In genomic region chr1:67166196-67166595, GRCh38 we compare ENCODE assay signal across 11 cellular contexts. TPM values are rescaled to one million over a fixed set of nuclear protein-coding genes. Genes with fewer than 3 reads are reported as not detected.
DNase-seq lines count a peak whose midpoint lies in the region; ATAC-seq and TF ChIP-seq lines count a peak whose summit lies in the region.
"Had no signal": no experiment of that assay in that cellular context is flagged by ENCODE, and none has a peak within 500 bp of the region (broad histone marks: within the 10 kb centered on the region; RNA-seq: fewer than 3 reads in every experiment).

Gene IL23R, plus strand, starts transcription at chr1:67166454. Its CDS starts 1,667 bp downstream, at chr1:67168121.

- H3K27ac Mint-ChIP-seq in stimulated activated naive B cell treated with anti-CD40 and anti-IgM and Interleukin-4, amounts not matched to agents 10 μg/mL and 1 μg/mL and 100 μg/mL, for 72 hours = no peak within 1 kb of the TSS
- H3K27ac Mint-ChIP-seq in naive thymus-derived CD8-positive, alpha-beta T cell = no peak within 1 kb of the TSS

- H3K4me3 ChIP-seq in right atrium auricular region = no peak within 1 kb of the TSS

- H3K27me3 Mint-ChIP-seq in stimulated activated naive B cell treated with anti-CD40 and anti-IgM and Interleukin-4, amounts not matched to agents 10 μg/mL and 1 μg/mL and 100 μg/mL, for 72 hours = peaks cover 0 to 4% of the 10 kb centered on the region in 2 donors
- H3K27me3 Mint-ChIP-seq in naive thymus-derived CD8-positive, alpha-beta T cell = peaks cover 0 to 24% (median 4%) of the 10 kb centered on the region in 5 donors

- intact Hi-C loops in Right ventricle myocardium inferior (cut with DNase I) = no loop called here

- H3K9me3 Mint-ChIP-seq in stimulated activated naive B cell treated with anti-CD40 and anti-IgM and Interleukin-4, amounts not matched to agents 10 μg/mL and 1 μg/mL and 100 μg/mL, for 72 hours = peaks cover 0 to 3% of the 10 kb centered on the region in 2 donors
- H3K9me3 Mint-ChIP-seq in naive thymus-derived CD8-positive, alpha-beta T cell = peaks cover 0 to 2% (median 0%) of the 10 kb centered on the region in 9 donors

- ATAC-seq in Right ventricle myocardium inferior = peak; percentile 92
- ATAC-seq in HG02588 (IDR thresholded peaks at IDR 0.05; ENCODE audit: unreplicated experiment) = peak; percentile 87
- peak; percentile 98 for ATAC-seq in stimulated activated naive B cell treated with anti-CD40 and anti-IgM and Interleukin-4, amounts not matched to agents 10 μg/mL and 1 μg/mL and 100 μg/mL, for 72 hours (replicated peaks)
- no peak for ATAC-seq in naive thymus-derived CD8-positive, alpha-beta T cell

- DNase-seq in Right ventricle myocardium inferior (ENCODE audit: missing footprints) = no peak
- DNase-seq in right atrium auricular region (ENCODE audit: low spot score) = no peak
- DNase-seq in NCI-H2029 treated with DMSO at 0.1 percent for 48 hours (lab: John Stamatoyannopoulos, UW) = peak; percentile 29
- DNase-seq in stimulated activated naive B cell treated with anti-CD40 and anti-IgM and Interleukin-4, amounts not matched to agents 10 μg/mL and 1 μg/mL and 100 μg/mL, for 72 hours = peak; percentile 56
- no peak for DNase-seq in naive thymus-derived CD8-positive, alpha-beta T cell
- DNase-seq in globus pallidus (ENCODE audit: low spot score) = no peak
- no peak for DNase-seq in cerebellar nuclear complex (lab: John Stamatoyannopoulos, UW)
- DNase-seq: C1 segment of cervical spinal cord, IMR-90 had no signal

- POLR2A ChIA-PET in naive thymus-derived CD8-positive, alpha-beta T cell (lab: Charles Lee) = no interaction called here

- no peaks in the 10 kb centered on the region for H3K36me3 ChIP-seq in right atrium auricular region

- H3K9me3 ChIP-seq in right atrium auricular region = no peaks in the 10 kb centered on the region

- no peaks in the 10 kb centered on the region for H3K36me3 Mint-ChIP-seq in stimulated activated naive B cell treated with anti-CD40 and anti-IgM and Interleukin-4, amounts not matched to agents 10 μg/mL and 1 μg/mL and 100 μg/mL, for 72 hours
- no peaks in the 10 kb centered on the region for H3K36me3 Mint-ChIP-seq in naive thymus-derived CD8-positive, alpha-beta T cell

- H3K27me3 ChIP-seq in right atrium auricular region = no peaks in the 10 kb centered on the region

- peak within 1 kb of the TSS in 1 of 2 donors; percentile 32 for H3K4me3 Mint-ChIP-seq in stimulated activated naive B cell treated with anti-CD40 and anti-IgM and Interleukin-4, amounts not matched to agents 10 μg/mL and 1 μg/mL and 100 μg/mL, for 72 hours
- peak within 1 kb of the TSS in 1 of 10 donors; percentile 31 for H3K4me3 Mint-ChIP-seq in naive thymus-derived CD8-positive, alpha-beta T cell

- TF ChIP-seq CTCF in right atrium auricular region (IDR thresholded peaks at IDR 0.05) = no peak

- no peak within 1 kb of the TSS for H3K27ac ChIP-seq in right atrium auricular region

- peaks cover 4 to 10% of the 10 kb centered on the region in 2 donors for H3K4me1 Mint-ChIP-seq in stimulated activated naive B cell treated with anti-CD40 and anti-IgM and Interleukin-4, amounts not matched to agents 10 μg/mL and 1 μg/mL and 100 μg/mL, for 72 hours
- H3K4me1 Mint-ChIP-seq in naive thymus-derived CD8-positive, alpha-beta T cell = peaks cover 13 to 22% (median 20%) of the 10 kb centered on the region in 4 donors

- H3K4me1 ChIP-seq in right atrium auricular region = no peaks in the 10 kb centered on the region

RNA-seq across cellular contexts. Expression of gene IL23R, which starts in this region (rescaled TPM):
- total RNA-seq in Right ventricle myocardium inferior (not detected), right atrium auricular region (not detected)
- not detected for total RNA-seq in naive thymus-derived CD8-positive, alpha-beta T cell
- not detected for polyA plus RNA-seq in naive thymus-derived CD8-positive, alpha-beta T cell
- total RNA-seq: IMR-90, skeletal muscle tissue had no signal
- polyA plus RNA-seq: IMR-90 had no signal

Comparison
In these comparisons a context has a peak if more than half of its experiments do, and no peak if none do; other contexts are left out.
1. Peak in ATAC-seq in Right ventricle myocardium inferior; RNA of the gene not detected or under 1 TPM.
2. ATAC-seq: peak in HG02588 (single experiment) and stimulated activated naive B cell treated with anti-CD40 and anti-IgM and Interleukin-4, amounts not matched to agents 10 μg/mL and 1 μg/mL and 100 μg/mL, for 72 hours (2 of 2); none in naive thymus-derived CD8-positive, alpha-beta T cell (0 of 2).
3. DNase-seq: peak in NCI-H2029 treated with DMSO at 0.1 percent for 48 hours (single experiment) and stimulated activated naive B cell treated with anti-CD40 and anti-IgM and Interleukin-4, amounts not matched to agents 10 μg/mL and 1 μg/mL and 100 μg/mL, for 72 hours (single experiment); none in Right ventricle myocardium inferior (single experiment), right atrium auricular region (single experiment), naive thymus-derived CD8-positive, alpha-beta T cell (0 of 10), globus pallidus (single experiment) and cerebellar nuclear complex (0 of 2).